Comparison of ENCODE assay signal across 1 cellular context in genomic region chr2:73736855-73737779, GRCh38.
TF ChIP-seq lines count a peak whose summit lies in the region.

TSS of gene TPRKB (minus strand) at chr2:73737345. CDS start at chr2:73734569, 2,776 bp downstream.

TF ChIP-seq in HepG2, 621 proteins besides CTCF, POLR2A, EP300 and RAD21 (continued from another document and continues in another):
- TF ChIP-seq ATF2 (CRISPR knock-in tag; IDR thresholded peaks at IDR 0.05) (peak; percentile 85), ZNF24 (IDR thresholded peaks at IDR 0.05) (peak; percentile 56; the same call in 1 of the 2 replicates), PRMT3 (CRISPR knock-in tag; IDR thresholded peaks at IDR 0.05; ENCODE audit: borderline replicate concordance, low read depth) (no peak), ZNF713 (CRISPR knock-in tag; IDR thresholded peaks at IDR 0.05) (peak; percentile 82; the same call in 1 of the 2 replicates), ZNF7 (CRISPR knock-in tag; IDR thresholded peaks at IDR 0.05) (no peak), ZNF607 (CRISPR knock-in tag; IDR thresholded peaks at IDR 0.05; ENCODE audit: borderline replicate concordance) (peak; percentile 83), TCF7L2 (IDR thresholded peaks at IDR 0.05; ENCODE audit: low read depth, low read length) (no peak), ZHX2 (IDR thresholded peaks at IDR 0.05; ENCODE audit: low read depth) (peak; percentile 77), ZHX2 (CRISPR knock-in tag; IDR thresholded peaks at IDR 0.05; ENCODE audit: borderline replicate concordance) (no peak), ZNF496 (CRISPR knock-in tag; IDR thresholded peaks at IDR 0.05; ENCODE audit: insufficient replicate concordance) (no peak), ZNF430 (CRISPR knock-in tag; IDR thresholded peaks at IDR 0.05) (peak; percentile 92), ZNF672 (CRISPR knock-in tag; IDR thresholded peaks at IDR 0.05) (peak; percentile 64; the same call in 1 of the 2 replicates), RORA (CRISPR knock-in tag; IDR thresholded peaks at IDR 0.05) (peak; percentile 85; the same call in 1 of the 2 replicates), GZF1 (CRISPR knock-in tag; IDR thresholded peaks at IDR 0.05) (no peak; the same call in 1 of the 2 replicates), HDAC2 (CRISPR knock-in tag; IDR thresholded peaks at IDR 0.05) (peak; percentile 90; the same call in 1 of the 2 replicates), ZNF451 (CRISPR knock-in tag; IDR thresholded peaks at IDR 0.05) (no peak), TBL1XR1 (IDR thresholded peaks at IDR 0.05; ENCODE audit: borderline replicate concordance, low read length, partially characterized antibody) (peak; percentile 88), ZNF431 (CRISPR knock-in tag; IDR thresholded peaks at IDR 0.05; ENCODE audit: borderline replicate concordance, low read depth) (peak; percentile 92), MZF1 (CRISPR knock-in tag; IDR thresholded peaks at IDR 0.05; ENCODE audit: borderline replicate concordance) (no peak), RAD51 (IDR thresholded peaks at IDR 0.05; ENCODE audit: borderline replicate concordance) (no peak), NPAS2 (CRISPR knock-in tag; IDR thresholded peaks at IDR 0.05; ENCODE audit: borderline replicate concordance) (no peak), SAFB2 (CRISPR knock-in tag; IDR thresholded peaks at IDR 0.05; ENCODE audit: borderline replicate concordance, low read depth) (no peak; the same call in none of the 2 replicates), TEAD2 (CRISPR knock-in tag; IDR thresholded peaks at IDR 0.05) (no peak), ZBTB1 (CRISPR knock-in tag; IDR thresholded peaks at IDR 0.05; ENCODE audit: borderline replicate concordance) (no peak), ESRRA (CRISPR knock-in tag; IDR thresholded peaks at IDR 0.05; ENCODE audit: low read depth) (no peak), RFX5 (IDR thresholded peaks at IDR 0.05; ENCODE audit: low read depth, low read length) (0 out of 2 replicates have a peak, but pooled peaks have one; percentile 45), ZNF558 (CRISPR knock-in tag; IDR thresholded peaks at IDR 0.05; ENCODE audit: borderline replicate concordance) (peak; percentile 91; the same call in 1 of the 2 replicates), ZSCAN12 (CRISPR knock-in tag; IDR thresholded peaks at IDR 0.05) (no peak), SCMH1 (CRISPR knock-in tag; IDR thresholded peaks at IDR 0.05; ENCODE audit: borderline replicate concordance) (no peak)
- TF ChIP-seq, protein P1, sequence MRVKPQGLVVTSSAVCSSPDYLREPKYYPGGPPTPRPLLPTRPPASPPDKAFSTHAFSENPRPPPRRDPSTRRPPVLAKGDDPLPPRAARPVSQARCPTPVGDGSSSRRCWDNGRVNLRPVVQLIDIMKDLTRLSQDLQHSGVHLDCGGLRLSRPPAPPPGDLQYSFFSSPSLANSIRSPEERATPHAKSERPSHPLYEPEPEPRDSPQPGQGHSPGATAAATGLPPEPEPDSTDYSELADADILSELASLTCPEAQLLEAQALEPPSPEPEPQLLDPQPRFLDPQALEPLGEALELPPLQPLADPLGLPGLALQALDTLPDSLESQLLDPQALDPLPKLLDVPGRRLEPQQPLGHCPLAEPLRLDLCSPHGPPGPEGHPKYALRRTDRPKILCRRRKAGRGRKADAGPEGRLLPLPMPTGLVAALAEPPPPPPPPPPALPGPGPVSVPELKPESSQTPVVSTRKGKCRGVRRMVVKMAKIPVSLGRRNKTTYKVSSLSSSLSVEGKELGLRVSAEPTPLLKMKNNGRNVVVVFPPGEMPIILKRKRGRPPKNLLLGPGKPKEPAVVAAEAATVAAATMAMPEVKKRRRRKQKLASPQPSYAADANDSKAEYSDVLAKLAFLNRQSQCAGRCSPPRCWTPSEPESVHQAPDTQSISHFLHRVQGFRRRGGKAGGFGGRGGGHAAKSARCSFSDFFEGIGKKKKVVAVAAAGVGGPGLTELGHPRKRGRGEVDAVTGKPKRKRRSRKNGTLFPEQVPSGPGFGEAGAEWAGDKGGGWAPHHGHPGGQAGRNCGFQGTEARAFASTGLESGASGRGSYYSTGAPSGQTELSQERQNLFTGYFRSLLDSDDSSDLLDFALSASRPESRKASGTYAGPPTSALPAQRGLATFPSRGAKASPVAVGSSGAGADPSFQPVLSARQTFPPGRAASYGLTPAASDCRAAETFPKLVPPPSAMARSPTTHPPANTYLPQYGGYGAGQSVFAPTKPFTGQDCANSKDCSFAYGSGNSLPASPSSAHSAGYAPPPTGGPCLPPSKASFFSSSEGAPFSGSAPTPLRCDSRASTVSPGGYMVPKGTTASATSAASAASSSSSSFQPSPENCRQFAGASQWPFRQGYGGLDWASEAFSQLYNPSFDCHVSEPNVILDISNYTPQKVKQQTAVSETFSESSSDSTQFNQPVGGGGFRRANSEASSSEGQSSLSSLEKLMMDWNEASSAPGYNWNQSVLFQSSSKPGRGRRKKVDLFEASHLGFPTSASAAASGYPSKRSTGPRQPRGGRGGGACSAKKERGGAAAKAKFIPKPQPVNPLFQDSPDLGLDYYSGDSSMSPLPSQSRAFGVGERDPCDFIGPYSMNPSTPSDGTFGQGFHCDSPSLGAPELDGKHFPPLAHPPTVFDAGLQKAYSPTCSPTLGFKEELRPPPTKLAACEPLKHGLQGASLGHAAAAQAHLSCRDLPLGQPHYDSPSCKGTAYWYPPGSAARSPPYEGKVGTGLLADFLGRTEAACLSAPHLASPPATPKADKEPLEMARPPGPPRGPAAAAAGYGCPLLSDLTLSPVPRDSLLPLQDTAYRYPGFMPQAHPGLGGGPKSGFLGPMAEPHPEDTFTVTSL (CRISPR knock-in tag; IDR thresholded peaks at IDR 0.05; ENCODE audit: borderline replicate concordance) = 0 out of 2 replicates have a peak, but pooled peaks have one; percentile 46
- TF ChIP-seq, protein P2, sequence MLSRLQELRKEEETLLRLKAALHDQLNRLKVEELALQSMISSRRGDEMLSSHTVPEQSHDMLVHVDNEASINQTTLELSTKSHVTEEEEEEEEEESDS (CRISPR knock-in tag; IDR thresholded peaks at IDR 0.05; ENCODE audit: borderline replicate concordance) = 0 out of 2 replicates have a peak, but pooled peaks have one; percentile 12
- TF ChIP-seq, protein P3, sequence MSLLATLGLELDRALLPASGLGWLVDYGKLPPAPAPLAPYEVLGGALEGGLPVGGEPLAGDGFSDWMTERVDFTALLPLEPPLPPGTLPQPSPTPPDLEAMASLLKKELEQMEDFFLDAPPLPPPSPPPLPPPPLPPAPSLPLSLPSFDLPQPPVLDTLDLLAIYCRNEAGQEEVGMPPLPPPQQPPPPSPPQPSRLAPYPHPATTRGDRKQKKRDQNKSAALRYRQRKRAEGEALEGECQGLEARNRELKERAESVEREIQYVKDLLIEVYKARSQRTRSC (CRISPR knock-in tag; IDR thresholded peaks at IDR 0.05; ENCODE audit: low read depth) = 0 out of 2 replicates have a peak, but pooled peaks have one; percentile 70
- TF ChIP-seq, protein P4, sequence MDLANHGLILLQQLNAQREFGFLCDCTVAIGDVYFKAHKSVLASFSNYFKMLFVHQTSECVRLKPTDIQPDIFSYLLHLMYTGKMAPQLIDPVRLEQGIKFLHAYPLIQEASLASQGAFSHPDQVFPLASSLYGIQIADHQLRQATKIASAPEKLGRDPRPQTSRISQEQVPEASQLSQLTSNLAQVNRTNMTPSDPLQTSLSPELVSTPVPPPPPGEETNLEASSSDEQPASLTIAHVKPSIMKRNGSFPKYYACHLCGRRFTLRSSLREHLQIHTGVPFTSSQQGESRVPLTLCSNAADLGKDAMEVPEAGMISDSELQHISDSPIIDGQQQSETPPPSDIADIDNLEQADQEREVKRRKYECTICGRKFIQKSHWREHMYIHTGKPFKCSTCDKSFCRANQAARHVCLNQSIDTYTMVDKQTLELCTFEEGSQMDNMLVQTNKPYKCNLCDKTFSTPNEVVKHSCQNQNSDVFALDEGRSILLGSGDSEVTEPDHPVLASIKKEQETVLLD (CRISPR knock-in tag; IDR thresholded peaks at IDR 0.05; ENCODE audit: low read depth) = peak; percentile 73
- TF ChIP-seq, protein P5, sequence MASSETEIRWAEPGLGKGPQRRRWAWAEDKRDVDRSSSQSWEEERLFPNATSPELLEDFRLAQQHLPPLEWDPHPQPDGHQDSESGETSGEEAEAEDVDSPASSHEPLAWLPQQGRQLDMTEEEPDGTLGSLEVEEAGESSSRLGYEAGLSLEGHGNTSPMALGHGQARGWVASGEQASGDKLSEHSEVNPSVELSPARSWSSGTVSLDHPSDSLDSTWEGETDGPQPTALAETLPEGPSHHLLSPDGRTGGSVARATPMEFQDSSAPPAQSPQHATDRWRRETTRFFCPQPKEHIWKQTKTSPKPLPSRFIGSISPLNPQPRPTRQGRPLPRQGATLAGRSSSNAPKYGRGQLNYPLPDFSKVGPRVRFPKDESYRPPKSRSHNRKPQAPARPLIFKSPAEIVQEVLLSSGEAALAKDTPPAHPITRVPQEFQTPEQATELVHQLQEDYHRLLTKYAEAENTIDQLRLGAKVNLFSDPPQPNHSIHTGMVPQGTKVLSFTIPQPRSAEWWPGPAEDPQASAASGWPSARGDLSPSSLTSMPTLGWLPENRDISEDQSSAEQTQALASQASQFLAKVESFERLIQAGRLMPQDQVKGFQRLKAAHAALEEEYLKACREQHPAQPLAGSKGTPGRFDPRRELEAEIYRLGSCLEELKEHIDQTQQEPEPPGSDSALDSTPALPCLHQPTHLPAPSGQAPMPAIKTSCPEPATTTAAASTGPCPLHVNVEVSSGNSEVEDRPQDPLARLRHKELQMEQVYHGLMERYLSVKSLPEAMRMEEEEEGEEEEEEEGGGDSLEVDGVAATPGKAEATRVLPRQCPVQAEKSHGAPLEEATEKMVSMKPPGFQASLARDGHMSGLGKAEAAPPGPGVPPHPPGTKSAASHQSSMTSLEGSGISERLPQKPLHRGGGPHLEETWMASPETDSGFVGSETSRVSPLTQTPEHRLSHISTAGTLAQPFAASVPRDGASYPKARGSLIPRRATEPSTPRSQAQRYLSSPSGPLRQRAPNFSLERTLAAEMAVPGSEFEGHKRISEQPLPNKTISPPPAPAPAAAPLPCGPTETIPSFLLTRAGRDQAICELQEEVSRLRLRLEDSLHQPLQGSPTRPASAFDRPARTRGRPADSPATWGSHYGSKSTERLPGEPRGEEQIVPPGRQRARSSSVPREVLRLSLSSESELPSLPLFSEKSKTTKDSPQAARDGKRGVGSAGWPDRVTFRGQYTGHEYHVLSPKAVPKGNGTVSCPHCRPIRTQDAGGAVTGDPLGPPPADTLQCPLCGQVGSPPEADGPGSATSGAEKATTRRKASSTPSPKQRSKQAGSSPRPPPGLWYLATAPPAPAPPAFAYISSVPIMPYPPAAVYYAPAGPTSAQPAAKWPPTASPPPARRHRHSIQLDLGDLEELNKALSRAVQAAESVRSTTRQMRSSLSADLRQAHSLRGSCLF (CRISPR knock-in tag; IDR thresholded peaks at IDR 0.05; ENCODE audit: borderline replicate concordance) = no peak
- TF ChIP-seq, protein P6, sequence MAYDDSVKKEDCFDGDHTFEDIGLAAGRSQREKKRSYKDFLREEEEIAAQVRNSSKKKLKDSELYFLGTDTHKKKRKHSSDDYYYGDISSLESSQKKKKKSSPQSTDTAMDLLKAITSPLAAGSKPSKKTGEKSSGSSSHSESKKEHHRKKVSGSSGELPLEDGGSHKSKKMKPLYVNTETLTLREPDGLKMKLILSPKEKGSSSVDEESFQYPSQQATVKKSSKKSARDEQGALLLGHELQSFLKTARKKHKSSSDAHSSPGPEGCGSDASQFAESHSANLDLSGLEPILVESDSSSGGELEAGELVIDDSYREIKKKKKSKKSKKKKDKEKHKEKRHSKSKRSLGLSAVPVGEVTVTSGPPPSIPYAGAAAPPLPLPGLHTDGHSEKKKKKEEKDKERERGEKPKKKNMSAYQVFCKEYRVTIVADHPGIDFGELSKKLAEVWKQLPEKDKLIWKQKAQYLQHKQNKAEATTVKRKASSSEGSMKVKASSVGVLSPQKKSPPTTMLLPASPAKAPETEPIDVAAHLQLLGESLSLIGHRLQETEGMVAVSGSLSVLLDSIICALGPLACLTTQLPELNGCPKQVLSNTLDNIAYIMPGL (CRISPR knock-in tag; IDR thresholded peaks at IDR 0.05; ENCODE audit: borderline replicate concordance in 1 of 2, low read depth in 1 of 2) = peak; percentile 52 to 74
